2 cellular contexts compared by ENCODE assay signal in genomic region chr13:114120486-114121430, GRCh38.
TF ChIP-seq lines count a peak whose summit lies in the region.

No MANE protein-coding gene starts in this region.

TF ChIP-seq in SK-N-SH, 30 proteins besides CTCF, POLR2A, EP300 and RAD21 (continued from another document):
- no peak for TF ChIP-seq ZBTB33 (IDR thresholded peaks at IDR 0.05; ENCODE audit: borderline replicate concordance, low read depth)
- TF ChIP-seq JUND (IDR thresholded peaks at IDR 0.05): no peak
- TF ChIP-seq NFIC (IDR thresholded peaks at IDR 0.05; ENCODE audit: borderline replicate concordance): no peak

TF ChIP-seq in SK-N-SH treated with all-trans-retinoic acid at 6 μM for 48 hours, 23 proteins besides CTCF, POLR2A, EP300 and RAD21 (continued from another document):
- TF ChIP-seq POU6F1 (CRISPR knock-in tag; IDR thresholded peaks at IDR 0.05; ENCODE audit: borderline replicate concordance, low read depth) (no peak), ZNF70 (CRISPR knock-in tag; IDR thresholded peaks at IDR 0.05) (no peak), RARB (CRISPR knock-in tag; IDR thresholded peaks at IDR 0.05) (no peak)
